Comparison of ENCODE assay signal across 2 cellular contexts in genomic region chr3:64264491-64265109, GRCh38.
A peak's percentile ranks its signal among the peaks of the same experiment; 100 is the strongest.
TF ChIP-seq lines count a peak whose summit lies in the region.

No MANE protein-coding gene starts in this region.

TF ChIP-seq in IMR-90, 13 proteins besides CTCF, POLR2A, EP300 and RAD21:
- TF ChIP-seq SMC3 (IDR thresholded peaks at IDR 0.05; ENCODE audit: low read depth, low read length) = no peak
- peak; percentile 45; the same call in 1 of the 2 replicates for TF ChIP-seq CEBPB (IDR thresholded peaks at IDR 0.05; ENCODE audit: low read depth, low read length)
TF ChIP-seq in IMR-90: peak in this region for 1.

TF ChIP-seq in K562, 482 proteins besides CTCF, POLR2A, EP300 and RAD21:
- TF ChIP-seq EWSR1 (IDR thresholded peaks at IDR 0.05; ENCODE audit: borderline replicate concordance, low read depth, partially characterized antibody) (peak; percentile 18), ZBTB11 (CRISPR knock-in tag; IDR thresholded peaks at IDR 0.05) (peak in 1 of 3 experiments; percentile 64; a peak in 1 of 6 replicates), RERE (CRISPR knock-in tag; IDR thresholded peaks at IDR 0.05; ENCODE audit: borderline replicate concordance) (no peak), ZKSCAN3 (CRISPR knock-in tag; IDR thresholded peaks at IDR 0.05) (no peak)
